1 cellular context compared by ENCODE assay signal in the genomic region with DNA sequence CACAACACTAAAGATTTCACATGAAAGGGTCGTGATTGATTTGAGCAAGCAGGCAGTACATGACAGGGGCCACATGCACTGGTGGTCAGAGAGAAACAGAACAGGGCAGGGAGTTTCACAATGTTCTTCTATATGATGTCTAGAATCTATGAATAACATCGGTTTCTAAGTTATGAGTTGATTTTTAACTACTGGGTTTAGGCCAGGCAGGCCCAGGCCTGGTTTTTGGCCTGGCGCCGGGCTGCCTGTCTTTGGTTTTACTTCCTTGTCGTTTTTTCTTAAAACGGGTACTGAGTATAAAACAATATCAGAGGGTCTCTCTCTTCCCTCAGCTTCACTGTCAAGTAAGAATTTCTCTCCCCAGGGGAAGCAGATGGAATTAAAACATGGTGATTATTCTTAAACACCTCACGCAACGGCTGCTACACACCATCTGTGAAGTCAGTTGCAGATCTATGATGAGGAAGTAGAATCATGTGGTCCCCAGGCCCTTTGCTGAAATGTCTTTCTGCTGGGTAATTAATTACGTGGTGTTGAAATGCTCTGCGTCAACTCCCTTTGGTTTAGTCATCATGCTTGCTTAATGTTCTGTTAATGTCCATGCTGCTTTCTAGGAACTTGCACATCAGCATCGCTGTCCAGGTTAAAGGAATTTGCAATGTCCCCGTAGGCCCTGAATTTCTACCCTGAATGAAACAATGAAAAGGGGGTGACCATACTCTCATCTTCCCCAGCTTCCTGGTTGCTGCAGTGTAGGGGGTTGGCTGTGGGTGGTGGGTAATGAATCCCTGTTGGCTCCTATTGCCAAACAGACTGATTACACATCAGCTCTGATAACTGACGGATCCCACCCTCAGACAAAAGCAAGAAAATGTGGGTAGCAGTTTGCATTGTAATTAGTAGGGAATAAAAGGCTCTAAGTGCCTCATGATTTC.
A peak's percentile ranks its signal among the peaks of the same experiment; 100 is the strongest.
TF ChIP-seq lines count a peak whose summit lies in the region.

No MANE protein-coding gene starts in this region.

TF ChIP-seq in K562, 482 proteins besides CTCF, POLR2A, EP300 and RAD21 (continued from another document and continues in another):
- TF ChIP-seq MGA (IDR thresholded peaks at IDR 0.05), result peak; percentile 76
- TF ChIP-seq, protein P1, sequence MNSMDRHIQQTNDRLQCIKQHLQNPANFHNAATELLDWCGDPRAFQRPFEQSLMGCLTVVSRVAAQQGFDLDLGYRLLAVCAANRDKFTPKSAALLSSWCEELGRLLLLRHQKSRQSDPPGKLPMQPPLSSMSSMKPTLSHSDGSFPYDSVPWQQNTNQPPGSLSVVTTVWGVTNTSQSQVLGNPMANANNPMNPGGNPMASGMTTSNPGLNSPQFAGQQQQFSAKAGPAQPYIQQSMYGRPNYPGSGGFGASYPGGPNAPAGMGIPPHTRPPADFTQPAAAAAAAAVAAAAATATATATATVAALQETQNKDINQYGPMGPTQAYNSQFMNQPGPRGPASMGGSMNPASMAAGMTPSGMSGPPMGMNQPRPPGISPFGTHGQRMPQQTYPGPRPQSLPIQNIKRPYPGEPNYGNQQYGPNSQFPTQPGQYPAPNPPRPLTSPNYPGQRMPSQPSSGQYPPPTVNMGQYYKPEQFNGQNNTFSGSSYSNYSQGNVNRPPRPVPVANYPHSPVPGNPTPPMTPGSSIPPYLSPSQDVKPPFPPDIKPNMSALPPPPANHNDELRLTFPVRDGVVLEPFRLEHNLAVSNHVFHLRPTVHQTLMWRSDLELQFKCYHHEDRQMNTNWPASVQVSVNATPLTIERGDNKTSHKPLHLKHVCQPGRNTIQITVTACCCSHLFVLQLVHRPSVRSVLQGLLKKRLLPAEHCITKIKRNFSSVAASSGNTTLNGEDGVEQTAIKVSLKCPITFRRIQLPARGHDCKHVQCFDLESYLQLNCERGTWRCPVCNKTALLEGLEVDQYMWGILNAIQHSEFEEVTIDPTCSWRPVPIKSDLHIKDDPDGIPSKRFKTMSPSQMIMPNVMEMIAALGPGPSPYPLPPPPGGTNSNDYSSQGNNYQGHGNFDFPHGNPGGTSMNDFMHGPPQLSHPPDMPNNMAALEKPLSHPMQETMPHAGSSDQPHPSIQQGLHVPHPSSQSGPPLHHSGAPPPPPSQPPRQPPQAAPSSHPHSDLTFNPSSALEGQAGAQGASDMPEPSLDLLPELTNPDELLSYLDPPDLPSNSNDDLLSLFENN (IDR thresholded peaks at IDR 0.05; ENCODE audit: low read depth in 2 of 2, low read length in 2 of 2), result peak in 1 of 2 experiments; percentile 64; a peak in 1 of 4 replicates
- TF ChIP-seq KDM2B (CRISPR knock-in tag; IDR thresholded peaks at IDR 0.05), result 0 out of 2 replicates have a peak, but pooled peaks have one; percentile 31
- TF ChIP-seq SRSF1 (IDR thresholded peaks at IDR 0.05; ENCODE audit: low read depth, low read length), result no peak
- peak; percentile 92 for TF ChIP-seq ZNF644 (tag; IDR thresholded peaks at IDR 0.05; ENCODE audit: low read depth)
- TF ChIP-seq ZBTB43 (CRISPR knock-in tag; IDR thresholded peaks at IDR 0.05), result no peak
- TF ChIP-seq BACH1 (tag; IDR thresholded peaks at IDR 0.05), result peak; percentile 78; the same call in 1 of the 2 replicates
- TF ChIP-seq MAFG (tag; conservative IDR thresholded peaks at IDR 0.05), result peak; percentile 81
- TF ChIP-seq, protein P2, sequence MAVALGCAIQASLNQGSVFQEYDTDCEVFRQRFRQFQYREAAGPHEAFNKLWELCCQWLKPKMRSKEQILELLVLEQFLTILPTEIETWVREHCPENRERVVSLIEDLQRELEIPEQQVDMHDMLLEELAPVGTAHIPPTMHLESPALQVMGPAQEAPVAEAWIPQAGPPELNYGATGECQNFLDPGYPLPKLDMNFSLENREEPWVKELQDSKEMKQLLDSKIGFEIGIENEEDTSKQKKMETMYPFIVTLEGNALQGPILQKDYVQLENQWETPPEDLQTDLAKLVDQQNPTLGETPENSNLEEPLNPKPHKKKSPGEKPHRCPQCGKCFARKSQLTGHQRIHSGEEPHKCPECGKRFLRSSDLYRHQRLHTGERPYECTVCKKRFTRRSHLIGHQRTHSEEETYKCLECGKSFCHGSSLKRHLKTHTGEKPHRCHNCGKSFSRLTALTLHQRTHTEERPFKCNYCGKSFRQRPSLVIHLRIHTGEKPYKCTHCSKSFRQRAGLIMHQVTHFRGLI (CRISPR knock-in tag; IDR thresholded peaks at IDR 0.05), result 0 out of 2 replicates have a peak, but pooled peaks have one; percentile 41
- TF ChIP-seq MAFK (IDR thresholded peaks at IDR 0.05; ENCODE audit: low read length), result peak; percentile 53; the same call in 1 of the 2 replicates
- TF ChIP-seq FOXA3 (CRISPR knock-in tag; conservative IDR thresholded peaks at IDR 0.05 in 1 of 2, IDR thresholded peaks at IDR 0.05 in 1 of 2), result 0 out of 4 replicates have a peak, but pooled peaks of 1 of the 2 experiments have one; percentile 25
- TF ChIP-seq CEBPZ (IDR thresholded peaks at IDR 0.05; ENCODE audit: borderline replicate concordance, low read depth, low read length), result no peak
- TF ChIP-seq, protein P3, sequence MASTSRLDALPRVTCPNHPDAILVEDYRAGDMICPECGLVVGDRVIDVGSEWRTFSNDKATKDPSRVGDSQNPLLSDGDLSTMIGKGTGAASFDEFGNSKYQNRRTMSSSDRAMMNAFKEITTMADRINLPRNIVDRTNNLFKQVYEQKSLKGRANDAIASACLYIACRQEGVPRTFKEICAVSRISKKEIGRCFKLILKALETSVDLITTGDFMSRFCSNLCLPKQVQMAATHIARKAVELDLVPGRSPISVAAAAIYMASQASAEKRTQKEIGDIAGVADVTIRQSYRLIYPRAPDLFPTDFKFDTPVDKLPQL (IDR thresholded peaks at IDR 0.05; ENCODE audit: extremely low read depth, insufficient read length), result no peak
- TF ChIP-seq ELF1 (tag; IDR thresholded peaks at IDR 0.05), result peak; percentile 85
- TF ChIP-seq HDAC3 (IDR thresholded peaks at IDR 0.05; ENCODE audit: borderline replicate concordance, partially characterized antibody), result peak; percentile 68
- peak; percentile 18 for TF ChIP-seq ZFP36 (IDR thresholded peaks at IDR 0.05; ENCODE audit: low read depth, low read length, partially characterized antibody)
- TF ChIP-seq SAP30 (IDR thresholded peaks at IDR 0.05; ENCODE audit: borderline replicate concordance, insufficient read depth, low read depth, low read length, poor library complexity, severe bottlenecking), result no peak
- TF ChIP-seq NFIC (IDR thresholded peaks at IDR 0.05), result no peak
- no peak for TF ChIP-seq HDAC6 (IDR thresholded peaks at IDR 0.05; ENCODE audit: low read depth, low read length)
- no peak for TF ChIP-seq POLR3A (IDR thresholded peaks at IDR 0.05; ENCODE audit: borderline replicate concordance, extremely low read depth, insufficient read depth, insufficient read length)
- TF ChIP-seq SMAD1 (IDR thresholded peaks at IDR 0.05; ENCODE audit: low read depth, low read length, partially characterized antibody), result no peak
- TF ChIP-seq TAF9B (IDR thresholded peaks at IDR 0.05; ENCODE audit: partially characterized antibody), result peak; percentile 48
- TF ChIP-seq LEF1 (IDR thresholded peaks at IDR 0.05), result peak; percentile 76; the same call in 1 of the 2 replicates
- peak in 1 of 2 experiments; percentile 81; a peak in 2 of 4 replicates for TF ChIP-seq TBL1XR1 (IDR thresholded peaks at IDR 0.05; ENCODE audit: low read length in 2 of 2)
- peak; percentile 70 for TF ChIP-seq NFE2 (IDR thresholded peaks at IDR 0.05; ENCODE audit: low read depth)
